Comparison of ENCODE assay signal across 16 cellular contexts in genomic region chr1:163774390-163774789, GRCh38.
"Had no signal": no experiment of that assay in that cellular context is flagged by ENCODE, and none has a peak within 500 bp of the region (broad histone marks: within the 10 kb centered on the region; RNA-seq: fewer than 3 reads in every experiment).

No MANE protein-coding gene starts in this region.

- H3K9me3 Mint-ChIP-seq: neural progenitor cell had no signal

- DNase-seq: activated CD4-positive, alpha-beta T cell treated with anti-CD3 and anti-CD28 coated beads, Interleukin-2, amount 10 ng/mL, durations not matched to agents 24 days and 14 days; activated CD8-positive, alpha-beta T cell treated with anti-CD3 and anti-CD28 coated beads for 36 hours; activated naive CD4-positive, alpha-beta T cell treated with Interleukin-2 at 50 U/mL for 16 hours; activated T-cell treated with anti-CD3 and anti-CD28 coated beads, Interleukin-2, amount 50 U/mL, for 24 hours; body of pancreas; caudate nucleus; foreskin fibroblast; islet precursor cell; spleen; stimulated activated CD4-positive, alpha-beta T cell treated with anti-CD3 and anti-CD28 coated beads, Interleukin-4, amount 100 ng/mL, for 4 hours; stimulated activated naive B cell treated with anti-CD40 and anti-IgM and Interleukin-4, amounts not matched to agents 10 μg/mL and 1 μg/mL and 100 μg/mL, for 72 hours; T-cell; tibial artery had no signal

- H3K4me1 Mint-ChIP-seq: activated CD4-positive, alpha-beta T cell treated with anti-CD3 and anti-CD28 coated beads, Interleukin-2, amount 10 ng/mL, durations not matched to agents 24 days and 14 days; stimulated activated naive B cell treated with anti-CD40 and anti-IgM and Interleukin-4, amounts not matched to agents 10 μg/mL and 1 μg/mL and 100 μg/mL, for 72 hours; T-cell had no signal

- H3K36me3 Mint-ChIP-seq: neural progenitor cell; stimulated activated naive B cell treated with anti-CD40 and anti-IgM and Interleukin-4, amounts not matched to agents 10 μg/mL and 1 μg/mL and 100 μg/mL, for 72 hours; T-cell had no signal

- H3K4me3 Mint-ChIP-seq: activated CD4-positive, alpha-beta T cell treated with anti-CD3 and anti-CD28 coated beads, Interleukin-2, amount 10 ng/mL, durations not matched to agents 24 days and 14 days; activated CD8-positive, alpha-beta T cell treated with anti-CD3 and anti-CD28 coated beads for 36 hours; activated T-cell treated with anti-CD3 and anti-CD28 coated beads, Interleukin-2, amount 50 U/mL, for 24 hours; neural progenitor cell; stimulated activated naive B cell treated with anti-CD40 and anti-IgM and Interleukin-4, amounts not matched to agents 10 μg/mL and 1 μg/mL and 100 μg/mL, for 72 hours; T-cell had no signal

- H3K27me3 Mint-ChIP-seq: activated CD4-positive, alpha-beta T cell treated with anti-CD3 and anti-CD28 coated beads, Interleukin-2, amount 10 ng/mL, durations not matched to agents 24 days and 14 days; activated CD8-positive, alpha-beta T cell treated with anti-CD3 and anti-CD28 coated beads for 36 hours; activated T-cell treated with anti-CD3 and anti-CD28 coated beads, Interleukin-2, amount 50 U/mL, for 24 hours; stimulated activated naive B cell treated with anti-CD40 and anti-IgM and Interleukin-4, amounts not matched to agents 10 μg/mL and 1 μg/mL and 100 μg/mL, for 72 hours; T-cell had no signal

- H3K27ac Mint-ChIP-seq: activated CD4-positive, alpha-beta T cell treated with anti-CD3 and anti-CD28 coated beads, Interleukin-2, amount 10 ng/mL, durations not matched to agents 24 days and 14 days; activated CD8-positive, alpha-beta T cell treated with anti-CD3 and anti-CD28 coated beads for 36 hours; activated T-cell treated with anti-CD3 and anti-CD28 coated beads, Interleukin-2, amount 50 U/mL, for 24 hours; activated T-helper 2 cell treated with anti-CD3 and anti-CD28 coated beads, Interferon-gamma antibody, Interleukin-2, Interleukin-4, amounts not matched to agents 10 μg/mL and 5 μg/mL and 100 μg/mL, durations not matched to agents 14 hours and 24 hours and 36 hours; stimulated activated naive B cell treated with anti-CD40 and anti-IgM and Interleukin-4, amounts not matched to agents 10 μg/mL and 1 μg/mL and 100 μg/mL, for 72 hours; T-cell had no signal

- ATAC-seq: activated CD8-positive, alpha-beta T cell treated with anti-CD3 and anti-CD28 coated beads for 36 hours; body of pancreas; left lobe of liver; stimulated activated naive B cell treated with anti-CD40 and anti-IgM and Interleukin-4, amounts not matched to agents 10 μg/mL and 1 μg/mL and 100 μg/mL, for 72 hours; T-cell had no signal
